In the genomic region with DNA sequence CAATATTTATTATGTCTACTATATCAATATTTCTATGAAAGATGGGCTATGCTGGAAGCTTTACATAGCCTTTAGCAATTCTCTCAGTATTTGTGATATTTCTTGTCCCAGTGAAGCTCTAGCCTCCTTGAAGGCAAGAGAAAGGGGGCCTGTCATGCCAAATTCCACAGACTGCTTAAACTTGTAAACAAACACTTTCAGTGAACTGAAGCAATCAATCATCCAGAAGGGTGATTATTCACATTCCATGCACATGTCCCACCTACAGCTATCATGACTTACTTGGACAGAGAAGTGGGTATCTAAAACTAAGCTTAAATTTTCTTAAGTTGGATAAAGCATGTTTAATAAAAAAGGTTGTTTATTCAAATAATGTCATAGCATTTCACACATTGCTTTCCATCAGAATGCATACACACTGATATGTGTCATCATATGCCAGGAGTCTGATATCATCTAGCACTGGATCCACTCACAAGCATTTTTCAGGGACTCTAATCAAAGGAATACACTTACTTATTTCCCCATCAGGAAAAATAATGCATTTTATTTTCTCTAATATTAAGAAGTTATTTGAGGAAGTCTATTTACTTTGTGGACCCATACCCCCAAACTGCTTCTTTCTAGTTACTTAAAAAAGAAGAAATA, we compare ENCODE assay signal across 19 cellular contexts. TPM values are rescaled to one million over a fixed set of nuclear protein-coding genes. Genes with fewer than 3 reads are reported as not detected.
DNase-seq lines count a peak whose midpoint lies in the region; ATAC-seq and TF ChIP-seq lines count a peak whose summit lies in the region.
"Had no signal": no experiment of that assay in that cellular context is flagged by ENCODE, and none has a peak within 500 bp of the region (broad histone marks: within the 10 kb centered on the region; RNA-seq: fewer than 3 reads in every experiment).

No MANE protein-coding gene starts in this region.

- H3K9me3 ChIP-seq in A673 (ENCODE audit: low read depth, low read length, poor library complexity, severe bottlenecking): no peaks in the 10 kb centered on the region
- no peaks in the 10 kb centered on the region for H3K9me3 ChIP-seq in colonic mucosa
- H3K9me3 ChIP-seq: body of pancreas, thoracic aorta had no signal

- intact Hi-C loops in A673 (cut with micrococcal nuclease; ENCODE audit: unreplicated experiment): loop anchor here (5.0 to 10.0 kb wide), 3 partner anchors 603 to 910 kb away; no protein-coding TSS in a partner anchor
- intact Hi-C loops in colonic mucosa (cut with DNase I): loop anchor here (10.0 kb wide), 1 partner anchor 280 kb away; no protein-coding TSS in a partner anchor

- peak overlapping the region; percentile 61 for H3K4me3 ChIP-seq in A673 (ENCODE audit: low read depth, low read length, poor library complexity, severe bottlenecking)
- peak overlapping the region; percentile 29 for H3K4me3 ChIP-seq in colonic mucosa
- H3K4me3 ChIP-seq in mesendoderm (ENCODE audit: low read length): no peak overlapping the region
- H3K4me3 ChIP-seq: lung had no signal

- no peak overlapping the region for H2AK5ac ChIP-seq in mesendoderm (ENCODE audit: low read length)

- no peak for TF ChIP-seq CTCF in A673 (conservative IDR thresholded peaks at IDR 0.05; ENCODE audit: low read depth, low read length)
- TF ChIP-seq CTCF in colonic mucosa (IDR thresholded peaks at IDR 0.05): no peak

- no peak overlapping the region for H3K4ac ChIP-seq in mesendoderm (ENCODE audit: low read depth, low read length)

- CTCF ChIA-PET in A673 (lab: Charles Lee): no interaction called here

- H2BK5ac ChIP-seq in mesendoderm (ENCODE audit: low read length): no peak overlapping the region

- BruUV-seq in A673 (replicated peaks; lab: Mats Ljungman, UMichigan): no TSS peak

- no peak overlapping the region for H2BK120ac ChIP-seq in mesendoderm (ENCODE audit: low read depth, low read length)

- H3K18ac ChIP-seq in mesendoderm (ENCODE audit: low read length): no peak overlapping the region

- H3K27me3 ChIP-seq in A673 (replicated peaks; ENCODE audit: insufficient read depth, low read depth, low read length, poor library complexity) (no peaks in the 10 kb centered on the region), colonic mucosa (no peaks in the 10 kb centered on the region), mesendoderm (ENCODE audit: insufficient read depth, low read length, poor library complexity) (no peaks in the 10 kb centered on the region)
- H3K27me3 ChIP-seq: body of pancreas had no signal

- no peaks in the 10 kb centered on the region for H3K79me2 ChIP-seq in mesendoderm (ENCODE audit: control insufficient read depth, insufficient read depth, low read length)
- H3K79me2 ChIP-seq: parathyroid adenoma had no signal

- H3K79me1 ChIP-seq in mesendoderm (ENCODE audit: low read length): no peaks in the 10 kb centered on the region

- no peak overlapping the region for H3K4me2 ChIP-seq in mesendoderm (ENCODE audit: low read length)

- H3K4me1 ChIP-seq in A673 (ENCODE audit: insufficient read depth, low read length, poor library complexity, severe bottlenecking) (no peaks in the 10 kb centered on the region), colonic mucosa (no peaks in the 10 kb centered on the region), mesendoderm (ENCODE audit: control insufficient read depth, low read depth, low read length) (no peaks in the 10 kb centered on the region)
- H3K4me1 ChIP-seq: parathyroid adenoma had no signal

- H3K36me3 ChIP-seq in A673 (ENCODE audit: insufficient read depth, low read length, poor library complexity, severe bottlenecking) (no peaks in the 10 kb centered on the region), colonic mucosa (no peaks in the 10 kb centered on the region), mesendoderm (ENCODE audit: control insufficient read depth, insufficient read depth, low read length) (no peaks in the 10 kb centered on the region)
- H3K36me3 ChIP-seq: thoracic aorta had no signal

- ATAC-seq in GM21619 (IDR thresholded peaks at IDR 0.05; ENCODE audit: unreplicated experiment): no peak
- ATAC-seq: T-helper 17 cell had no signal

- H3K56ac ChIP-seq in mesendoderm (ENCODE audit: low read length): no peak overlapping the region

- no peak overlapping the region for H4K8ac ChIP-seq in mesendoderm (ENCODE audit: low read depth, low read length)

- POLR2A ChIA-PET in A673 (lab: Charles Lee; ENCODE audit: low non-redundant PET): no interaction called here

- no peak overlapping the region for H2BK15ac ChIP-seq in mesendoderm (replicated peaks; ENCODE audit: low read depth)

- H3K23ac ChIP-seq in mesendoderm (ENCODE audit: low read length): no peak overlapping the region

- no peak overlapping the region for H4K5ac ChIP-seq in mesendoderm (ENCODE audit: low read length)

- H3K27ac ChIP-seq in A673 (ENCODE audit: low read depth, low read length, poor library complexity, severe bottlenecking) (no peak overlapping the region), colonic mucosa (no peak overlapping the region), mesendoderm (ENCODE audit: low read depth, low read length) (no peak overlapping the region)
- H3K27ac ChIP-seq: body of pancreas, parathyroid adenoma, thoracic aorta had no signal

- no peak for DNase-seq in A673 (ENCODE audit: low spot score)
- DNase-seq in M059J (ENCODE audit: low read depth): peak; percentile 16
- DNase-seq in colonic mucosa: no peak
- DNase-seq in mesendoderm: peak; percentile 29
- no peak for DNase-seq in activated CD4-positive, alpha-beta T cell treated with anti-CD3 and anti-CD28 coated beads for 4 hours
- DNase-seq in T1000 (lab: John Stamatoyannopoulos, UW): no peak
- DNase-seq in cerebellar nuclear complex (lab: John Stamatoyannopoulos, UW): no peak
- DNase-seq: activated CD4-positive, alpha-beta T cell treated with anti-CD3 and anti-CD28 coated beads, Interleukin-2, amount 10 ng/mL, durations not matched to agents 24 days and 14 days; body of pancreas; Calu3; NCI-H2029; NCI-H526 treated with DMSO at 0.1 percent for 48 hours; T-helper 17 cell had no signal

- H3K9ac ChIP-seq in colonic mucosa (ENCODE audit: low read depth in 2 of 2, low read length in 2 of 2) (no peak overlapping the region), mesendoderm (ENCODE audit: low read length) (no peak overlapping the region)
- H3K9ac ChIP-seq: parathyroid adenoma had no signal

RNA-seq across cellular contexts. Expression of a gene that starts 1.2 kb away (rescaled TPM):
- total RNA-seq in A673 (2021): 0.15 and 0.28 TPM in 2 replicates
- 0.12 TPM in 1 of 2 replicates, not detected in the other for total RNA-seq in M059J (2014; rRNA removed; shearing (Covaris generic))
- under 1 TPM in 1 of 2 donors, not detected in 1; 0.13 TPM for total RNA-seq in colonic mucosa
- polyA plus RNA-seq in mesendoderm (2013, experiment 1 of 2): 0.51 TPM
- 0.70 TPM for polyA plus RNA-seq in mesendoderm (2013, experiment 2 of 2)
- total RNA-seq: activated CD4-positive, alpha-beta T cell treated with anti-CD3 and anti-CD28 coated beads, Interleukin-2, amount 10 ng/mL, durations not matched to agents 24 days and 14 days; activated T-helper 1 cell treated with anti-CD3 and anti-CD28 coated beads, Interleukin-12 subunit alpha, Interleukin-12 subunit beta, Interleukin-2, Interleukin-4 antibody, amounts not matched to agents 30 ng/mL and 10 ng/mL and 1 ng/mL, durations not matched to agents 14 hours and 24 hours and 36 hours; Calu3; epithelial cell of proximal tubule; T-helper 17 cell; thoracic aorta had no signal
- polyA plus RNA-seq: lung had no signal

Comparison
In these comparisons a context has a peak if more than half of its experiments do, and no peak if none do; other contexts are left out.
1. DNase-seq: peak in M059J (single experiment) and mesendoderm (single experiment); none in A673 (single experiment), colonic mucosa (single experiment), activated CD4-positive, alpha-beta T cell treated with anti-CD3 and anti-CD28 coated beads for 4 hours (0 of 2), T1000 (single experiment) and cerebellar nuclear complex (0 of 2).